Comparison of ENCODE assay signal across 1 cellular context in the genomic region with DNA sequence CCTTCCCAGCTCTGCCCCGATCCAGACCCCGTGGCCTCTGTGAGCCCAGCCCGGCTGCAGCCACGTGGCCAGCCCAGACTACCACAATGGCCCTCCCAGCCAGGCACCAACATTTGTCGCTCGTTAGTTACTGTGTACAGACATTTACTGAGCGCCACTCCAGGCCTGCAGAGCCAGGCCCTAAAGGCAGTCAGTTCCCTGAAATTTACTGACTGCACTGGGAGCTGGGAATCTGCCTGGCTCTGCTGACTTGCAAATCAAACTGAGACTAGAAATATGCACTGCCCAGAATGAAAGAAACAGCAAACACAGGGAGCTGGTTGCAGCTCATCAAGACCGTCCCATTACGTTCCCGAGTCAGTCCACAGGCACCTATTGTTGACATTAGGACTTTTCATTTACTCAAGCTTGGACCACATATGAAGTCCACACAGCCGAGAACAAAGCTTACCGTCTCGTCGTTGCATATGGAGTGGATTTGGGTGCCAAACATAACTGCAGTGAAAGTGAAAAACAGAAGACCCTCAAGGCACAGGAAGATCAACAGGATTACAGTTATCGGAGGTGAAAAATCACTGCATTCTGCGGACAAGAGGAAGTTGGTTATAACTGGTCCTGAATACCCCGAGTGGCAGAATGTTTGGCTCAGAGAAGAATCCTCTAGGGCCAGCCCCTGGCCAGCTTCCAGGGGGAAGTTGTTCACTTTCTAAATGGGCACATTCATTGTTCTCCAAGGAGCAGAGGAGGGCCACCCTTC.
TF ChIP-seq lines count a peak whose summit lies in the region.

No MANE protein-coding gene starts in this region.

TF ChIP-seq in WTC11, 78 proteins besides CTCF, POLR2A, EP300 and RAD21 (continued from another document):
- TF ChIP-seq, protein P1, sequence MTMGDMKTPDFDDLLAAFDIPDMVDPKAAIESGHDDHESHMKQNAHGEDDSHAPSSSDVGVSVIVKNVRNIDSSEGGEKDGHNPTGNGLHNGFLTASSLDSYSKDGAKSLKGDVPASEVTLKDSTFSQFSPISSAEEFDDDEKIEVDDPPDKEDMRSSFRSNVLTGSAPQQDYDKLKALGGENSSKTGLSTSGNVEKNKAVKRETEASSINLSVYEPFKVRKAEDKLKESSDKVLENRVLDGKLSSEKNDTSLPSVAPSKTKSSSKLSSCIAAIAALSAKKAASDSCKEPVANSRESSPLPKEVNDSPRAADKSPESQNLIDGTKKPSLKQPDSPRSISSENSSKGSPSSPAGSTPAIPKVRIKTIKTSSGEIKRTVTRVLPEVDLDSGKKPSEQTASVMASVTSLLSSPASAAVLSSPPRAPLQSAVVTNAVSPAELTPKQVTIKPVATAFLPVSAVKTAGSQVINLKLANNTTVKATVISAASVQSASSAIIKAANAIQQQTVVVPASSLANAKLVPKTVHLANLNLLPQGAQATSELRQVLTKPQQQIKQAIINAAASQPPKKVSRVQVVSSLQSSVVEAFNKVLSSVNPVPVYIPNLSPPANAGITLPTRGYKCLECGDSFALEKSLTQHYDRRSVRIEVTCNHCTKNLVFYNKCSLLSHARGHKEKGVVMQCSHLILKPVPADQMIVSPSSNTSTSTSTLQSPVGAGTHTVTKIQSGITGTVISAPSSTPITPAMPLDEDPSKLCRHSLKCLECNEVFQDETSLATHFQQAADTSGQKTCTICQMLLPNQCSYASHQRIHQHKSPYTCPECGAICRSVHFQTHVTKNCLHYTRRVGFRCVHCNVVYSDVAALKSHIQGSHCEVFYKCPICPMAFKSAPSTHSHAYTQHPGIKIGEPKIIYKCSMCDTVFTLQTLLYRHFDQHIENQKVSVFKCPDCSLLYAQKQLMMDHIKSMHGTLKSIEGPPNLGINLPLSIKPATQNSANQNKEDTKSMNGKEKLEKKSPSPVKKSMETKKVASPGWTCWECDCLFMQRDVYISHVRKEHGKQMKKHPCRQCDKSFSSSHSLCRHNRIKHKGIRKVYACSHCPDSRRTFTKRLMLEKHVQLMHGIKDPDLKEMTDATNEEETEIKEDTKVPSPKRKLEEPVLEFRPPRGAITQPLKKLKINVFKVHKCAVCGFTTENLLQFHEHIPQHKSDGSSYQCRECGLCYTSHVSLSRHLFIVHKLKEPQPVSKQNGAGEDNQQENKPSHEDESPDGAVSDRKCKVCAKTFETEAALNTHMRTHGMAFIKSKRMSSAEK (CRISPR knock-in tag; IDR thresholded peaks at IDR 0.05; ENCODE audit: borderline replicate concordance) = no peak
- TF ChIP-seq GABPB1 (CRISPR knock-in tag; IDR thresholded peaks at IDR 0.05) = 0 out of 2 replicates have a peak, but pooled peaks have one; percentile 41
